1 cellular context compared by ENCODE assay signal in genomic region chr1:8239306-8240023, GRCh38.
TF ChIP-seq lines count a peak whose summit lies in the region.

No MANE protein-coding gene starts in this region.

TF ChIP-seq in HepG2, 621 proteins besides CTCF, POLR2A, EP300 and RAD21 (continued from another document and continues in another):
- TF ChIP-seq, protein P1, sequence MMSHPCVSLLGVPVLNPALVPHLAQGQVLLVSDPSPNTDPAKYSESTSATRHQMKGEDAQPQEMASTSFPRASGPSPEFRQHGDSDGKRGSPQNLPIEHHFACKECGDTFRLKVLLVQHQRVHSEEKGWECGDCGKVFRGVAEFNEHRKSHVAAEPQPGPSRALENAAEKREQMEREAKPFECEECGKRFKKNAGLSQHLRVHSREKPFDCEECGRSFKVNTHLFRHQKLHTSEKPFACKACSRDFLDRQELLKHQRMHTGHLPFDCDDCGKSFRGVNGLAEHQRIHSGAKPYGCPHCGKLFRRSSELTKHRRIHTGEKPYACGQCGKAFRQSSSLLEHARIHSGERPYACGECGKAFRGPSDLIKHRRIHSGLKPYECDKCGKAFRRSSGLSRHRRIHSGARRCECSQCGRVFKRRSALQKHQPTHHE (CRISPR knock-in tag; IDR thresholded peaks at IDR 0.05; ENCODE audit: borderline replicate concordance), result no peak
- peak; percentile 9; the same call in 1 of the 2 replicates for TF ChIP-seq ZNF460 (CRISPR knock-in tag; IDR thresholded peaks at IDR 0.05; ENCODE audit: borderline replicate concordance)
- TF ChIP-seq GATA4 (IDR thresholded peaks at IDR 0.05; ENCODE audit: borderline replicate concordance, low read depth), result peak; percentile 70; the same call in 1 of the 2 replicates
- TF ChIP-seq RXRA (CRISPR knock-in tag; IDR thresholded peaks at IDR 0.05), result no peak
- no peak for TF ChIP-seq KDM3A (CRISPR knock-in tag; IDR thresholded peaks at IDR 0.05; ENCODE audit: low read depth)
- TF ChIP-seq ZNF687 (CRISPR knock-in tag; IDR thresholded peaks at IDR 0.05), result peak; percentile 99
- peak; percentile 26 for TF ChIP-seq XRCC5 (optimal IDR thresholded peaks at IDR 0.05; ENCODE audit: low read length)
- TF ChIP-seq ZNF225 (CRISPR knock-in tag; IDR thresholded peaks at IDR 0.05), result no peak
- peak; percentile 37; the same call in 1 of the 2 replicates for TF ChIP-seq ZMYM2 (CRISPR knock-in tag; IDR thresholded peaks at IDR 0.05)
- TF ChIP-seq NBN (conservative IDR thresholded peaks at IDR 0.05), result no peak
- no peak for TF ChIP-seq U2AF2 (IDR thresholded peaks at IDR 0.05; ENCODE audit: low read depth, low read length)
- no peak for TF ChIP-seq HINFP (CRISPR knock-in tag; IDR thresholded peaks at IDR 0.05; ENCODE audit: low read depth)
- no peak for TF ChIP-seq FOXA1 (IDR thresholded peaks at IDR 0.05)
- TF ChIP-seq FOXA1 (CRISPR knock-in tag; IDR thresholded peaks at IDR 0.05), result no peak
- TF ChIP-seq MBD4 (IDR thresholded peaks at IDR 0.05; ENCODE audit: borderline replicate concordance, low read length), result no peak
- no peak for TF ChIP-seq KMT2B (CRISPR knock-in tag; IDR thresholded peaks at IDR 0.05)
- TF ChIP-seq ZNF780A (CRISPR knock-in tag; IDR thresholded peaks at IDR 0.05), result no peak
- no peak for TF ChIP-seq RAD51 (IDR thresholded peaks at IDR 0.05; ENCODE audit: borderline replicate concordance)
- no peak for TF ChIP-seq CREB1 (IDR thresholded peaks at IDR 0.05)
- peak; percentile 61 for TF ChIP-seq CREB1 (CRISPR knock-in tag; IDR thresholded peaks at IDR 0.05)
- no peak for TF ChIP-seq MXD4 (CRISPR knock-in tag; IDR thresholded peaks at IDR 0.05)
- TF ChIP-seq SPEN (CRISPR knock-in tag; IDR thresholded peaks at IDR 0.05; ENCODE audit: low read depth), result peak; percentile 84
- no peak for TF ChIP-seq RFX1 (IDR thresholded peaks at IDR 0.05)
- TF ChIP-seq CBX2 (IDR thresholded peaks at IDR 0.05; ENCODE audit: low read depth, low read length), result no peak
- no peak for TF ChIP-seq CBX2 (CRISPR knock-in tag; IDR thresholded peaks at IDR 0.05; ENCODE audit: low read depth)
- no peak for TF ChIP-seq CSRNP2 (CRISPR knock-in tag; conservative IDR thresholded peaks at IDR 0.05; ENCODE audit: low read depth)
- no peak; the same call in 1 of the 2 replicates for TF ChIP-seq KLF12 (CRISPR knock-in tag; IDR thresholded peaks at IDR 0.05; ENCODE audit: borderline replicate concordance)
- TF ChIP-seq HNRNPL (IDR thresholded peaks at IDR 0.05; ENCODE audit: low read depth, low read length), result no peak
- no peak for TF ChIP-seq ZNF136 (CRISPR knock-in tag; IDR thresholded peaks at IDR 0.05; ENCODE audit: low read depth)
- no peak for TF ChIP-seq POGZ (CRISPR knock-in tag; IDR thresholded peaks at IDR 0.05)
- TF ChIP-seq THAP8 (CRISPR knock-in tag; IDR thresholded peaks at IDR 0.05; ENCODE audit: borderline replicate concordance), result no peak
- no peak for TF ChIP-seq KIAA2018 (CRISPR knock-in tag; IDR thresholded peaks at IDR 0.05; ENCODE audit: borderline replicate concordance)
- TF ChIP-seq SNAPC5 (CRISPR knock-in tag; IDR thresholded peaks at IDR 0.05; ENCODE audit: borderline replicate concordance), result no peak
- 0 out of 2 replicates have a peak, but pooled peaks have one; percentile 21 for TF ChIP-seq MEIS1 (CRISPR knock-in tag; IDR thresholded peaks at IDR 0.05; ENCODE audit: borderline replicate concordance)
- TF ChIP-seq MED1 (CRISPR knock-in tag; IDR thresholded peaks at IDR 0.05), result peak; percentile 85
- TF ChIP-seq RCOR2 (CRISPR knock-in tag; IDR thresholded peaks at IDR 0.05), result peak; percentile 59; the same call in 1 of the 2 replicates
- TF ChIP-seq EEA1 (CRISPR knock-in tag; IDR thresholded peaks at IDR 0.05; ENCODE audit: borderline replicate concordance), result no peak
- no peak; the same call in 1 of the 2 replicates for TF ChIP-seq ZBTB20 (CRISPR knock-in tag; IDR thresholded peaks at IDR 0.05; ENCODE audit: borderline replicate concordance, low read depth)
- no peak for TF ChIP-seq ZNF75D (CRISPR knock-in tag; IDR thresholded peaks at IDR 0.05; ENCODE audit: borderline replicate concordance)
- no peak for TF ChIP-seq NR3C1 (CRISPR knock-in tag; IDR thresholded peaks at IDR 0.05)
- TF ChIP-seq IRF2 (CRISPR knock-in tag; IDR thresholded peaks at IDR 0.05), result peak; percentile 41; the same call in 1 of the 2 replicates
- TF ChIP-seq ZNF672 (CRISPR knock-in tag; IDR thresholded peaks at IDR 0.05), result no peak
- no peak for TF ChIP-seq ATAD3A (CRISPR knock-in tag; IDR thresholded peaks at IDR 0.05)
- TF ChIP-seq TEF (CRISPR knock-in tag; IDR thresholded peaks at IDR 0.05), result no peak
- 0 out of 2 replicates have a peak, but pooled peaks have one; percentile 31 for TF ChIP-seq UBTF (CRISPR knock-in tag; IDR thresholded peaks at IDR 0.05)
- no peak; the same call in 1 of the 2 replicates for TF ChIP-seq ZZZ3 (CRISPR knock-in tag; IDR thresholded peaks at IDR 0.05; ENCODE audit: borderline replicate concordance)
